In genomic region chr17:59914274-59914854, GRCh38 we compare ENCODE assay signal across 8 cellular contexts. TPM values are rescaled to one million over a fixed set of nuclear protein-coding genes. Genes with fewer than 3 reads are reported as not detected.
A peak's percentile ranks its signal among the peaks of the same experiment; 100 is the strongest.
DNase-seq lines count a peak whose midpoint lies in the region; ATAC-seq, FAIRE-seq and TF ChIP-seq lines count a peak whose summit lies in the region.

No MANE protein-coding gene starts in this region.

- no peak overlapping the region for H3K27ac ChIP-seq in kidney (ENCODE audit: low read depth in 2 of 2, low read length in 2 of 2)

- H3K36me3 ChIP-seq in kidney (ENCODE audit: control insufficient read depth in 1 of 2, insufficient read depth in 2 of 2, low read length in 2 of 2), result peaks cover 10 to 13% of the 10 kb centered on the region in 2 donors

- H3K9ac ChIP-seq in kidney (ENCODE audit: low read length in 2 of 2), result no peak overlapping the region

- peak; percentile 94 for FAIRE-seq in kidney (lab: Jason Lieb, UNC)

- H3K4me3 ChIP-seq in GM12875 (ENCODE audit: low read depth, low read length) (no peak overlapping the region), astrocyte of the spinal cord (ENCODE audit: low read depth, low read length) (no peak overlapping the region), kidney (ENCODE audit: low read length in 2 of 2) (no peak overlapping the region)

- H3K9me3 ChIP-seq in kidney (ENCODE audit: control insufficient read depth in 1 of 2, low read length in 2 of 2), result no peaks in the 10 kb centered on the region

- DNase-seq in AG09319 (ENCODE audit: extremely low read depth, low read depth) (peak; percentile 40), NCI-H2227 (lab: John Stamatoyannopoulos, UW; ENCODE audit: unreplicated experiment) (peak; percentile 53), astrocyte of the spinal cord (ENCODE audit: low read depth, low spot score) (peak; percentile 37), kidney (no peak), occipital lobe (lab: John Stamatoyannopoulos, UW) (no peak)

- H3K4me1 ChIP-seq in kidney (ENCODE audit: control insufficient read depth in 1 of 2, insufficient read depth in 1 of 2, low read depth in 1 of 2, low read length in 2 of 2), result no peaks in the 10 kb centered on the region

- intact Hi-C loops in kidney (cut with DNase I), result no loop called here

- TF ChIP-seq CTCF in AG09319 (IDR thresholded peaks at IDR 0.05; ENCODE audit: low read depth, low read length), result peak; percentile 57
- peak; percentile 25; the same call in 1 of the 2 replicates for TF ChIP-seq CTCF in GM12875 (IDR thresholded peaks at IDR 0.05; ENCODE audit: borderline replicate concordance, insufficient read depth, low read depth, low read length)
- TF ChIP-seq CTCF in astrocyte of the spinal cord (IDR thresholded peaks at IDR 0.05; ENCODE audit: low read depth, low read length), result peak; percentile 46
- peak; percentile 51 for TF ChIP-seq CTCF in kidney (IDR thresholded peaks at IDR 0.05; ENCODE audit: borderline replicate concordance, extremely low read depth, insufficient read depth)

- in situ Hi-C loops in astrocyte of the spinal cord (cut with HindIII; ENCODE audit: low sequenced_read_pairs), result no loop called here

- ATAC-seq in HG03342 (IDR thresholded peaks at IDR 0.05; ENCODE audit: unreplicated experiment) (no peak), GM18502 (IDR thresholded peaks at IDR 0.05; ENCODE audit: poor library complexity, unreplicated experiment) (no peak)

RNA-seq across cellular contexts. Expression of gene RPS6KB1, which starts 21.4 kb away (rescaled TPM):
- total RNA-seq in kidney (34.8 TPM), occipital lobe (50.1 TPM)
- polyA plus RNA-seq in kidney (ENCODE audit: insufficient read depth, low read depth, low replicate concordance), result 10.5 TPM

RNA-seq across cellular contexts. Expression of gene TUBD1, which starts 21.6 kb away (rescaled TPM):
- total RNA-seq in kidney (11.9 TPM), occipital lobe (9.8 TPM)
- 6.8 TPM for polyA plus RNA-seq in kidney (ENCODE audit: insufficient read depth, low read depth, low replicate concordance)

RNA-seq across cellular contexts. Expression of gene RNFT1, which starts 50.2 kb away (rescaled TPM):
- 15.1 TPM for total RNA-seq in kidney
- 6.0 TPM for polyA plus RNA-seq in kidney (ENCODE audit: insufficient read depth, low read depth, low replicate concordance)
- total RNA-seq in occipital lobe, result 22.6 TPM

Comparison
In these comparisons a context has a peak if more than half of its experiments do, and no peak if none do; other contexts are left out.
1. DNase-seq: peak in AG09319 (single experiment), NCI-H2227 (single experiment) and astrocyte of the spinal cord (single experiment); none in kidney (single experiment) and occipital lobe (single experiment).
2. Peak in every context shown above with its lines, with median percentiles within 50 percentile points of each other: CTCF ChIP-seq.